In genomic region chr3:186095584-186096061, GRCh38 we compare ENCODE assay signal across 14 cellular contexts. TPM values are rescaled to one million over a fixed set of nuclear protein-coding genes. Genes with fewer than 3 reads are reported as not detected.
DNase-seq lines count a peak whose midpoint lies in the region; ATAC-seq, FAIRE-seq and TF ChIP-seq lines count a peak whose summit lies in the region.
"Had no signal": no experiment of that assay in that cellular context is flagged by ENCODE, and none has a peak within 500 bp of the region (broad histone marks: within the 10 kb centered on the region; RNA-seq: fewer than 3 reads in every experiment).

No MANE protein-coding gene starts in this region.

- 69 to 91% (median 79%) methylated on average over 8 of the region's 8 CpGs for WGBS in heart left ventricle, 4 donors
- WGBS in neuronal stem cell (ENCODE audit: extremely low coverage in 2 of 2, insufficient read length in 2 of 2, insufficient replicate concordance in 1 of 2), 2 donors: no CpG with 5 or more reads among the region's 8 CpGs

- DNase-seq in GM12891 (ENCODE audit: insufficient read length, low spot score) (no peak), SIG-M5 treated with dmso at 0.1 percent for 504 hours (lab: John Stamatoyannopoulos, UW; ENCODE audit: unreplicated experiment) (peak; percentile 72), heart left ventricle (no peak), neuronal stem cell (ENCODE audit: low spot score) (no peak), erythroblast (lab: John Stamatoyannopoulos, UW) (no peak), MG63 (no peak), frontal cortex (ENCODE audit: low spot score in 2 of 2) (no peak)
- DNase-seq: activated CD4-positive, alpha-beta T cell treated with anti-CD3 and anti-CD28 coated beads for 1 hour; DMS53; NCI-H1417 treated with DMSO at 0.1 percent for 48 hours; NCI-H69; SK-N-SH; uterus had no signal

- H2AFZ ChIP-seq in neuronal stem cell (ENCODE audit: low read length): no peak overlapping the region

- peaks cover 0 to 56% (median 25%) of the 10 kb centered on the region in 12 donors for H3K4me1 ChIP-seq in heart left ventricle
- H3K4me1 ChIP-seq in neuronal stem cell (ENCODE audit: control insufficient read depth in 2 of 2, insufficient read depth in 1 of 2, low read depth in 1 of 2, low read length in 2 of 2): peaks cover 26 to 37% of the 10 kb centered on the region in 2 donors
- H3K4me1 ChIP-seq: uterus had no signal

- peak overlapping the region; percentile 26 for H2AK5ac ChIP-seq in neuronal stem cell (ENCODE audit: low read depth, low read length)

- H3K23ac ChIP-seq in neuronal stem cell (ENCODE audit: low read depth, low read length, poor library complexity): no peak overlapping the region

- H3K27me3 ChIP-seq in heart left ventricle (no peaks in the 10 kb centered on the region), neuronal stem cell (ENCODE audit: control insufficient read depth in 3 of 3, insufficient read depth in 3 of 3, low read depth in 1 of 3, low read length in 3 of 3) (no peaks in the 10 kb centered on the region), MG63 (no peaks in the 10 kb centered on the region)
- H3K27me3 ChIP-seq: uterus had no signal

- no peaks in the 10 kb centered on the region for H3K79me1 ChIP-seq in neuronal stem cell (ENCODE audit: low read depth, low read length)

- H2BK5ac ChIP-seq in neuronal stem cell (ENCODE audit: low read length): no peak overlapping the region

- H4K8ac ChIP-seq in neuronal stem cell (ENCODE audit: low read depth, low read length): no peak overlapping the region

- TF ChIP-seq CTCF in heart left ventricle (IDR thresholded peaks at IDR 0.05): no peak

- no peak overlapping the region for H3K4me2 ChIP-seq in neuronal stem cell (ENCODE audit: insufficient read depth, low read length, poor library complexity, severe bottlenecking)
- H3K4me2 ChIP-seq: SK-N-SH had no signal

- no peak overlapping the region for H3K4ac ChIP-seq in neuronal stem cell (ENCODE audit: low read length)

- no peak overlapping the region for H4K91ac ChIP-seq in neuronal stem cell (ENCODE audit: low read depth, low read length, poor library complexity)

- H2BK12ac ChIP-seq in neuronal stem cell (ENCODE audit: low read length): no peak overlapping the region

- H3K18ac ChIP-seq in neuronal stem cell (ENCODE audit: low read length): peak overlapping the region; percentile 77

- no peak overlapping the region for H2BK120ac ChIP-seq in neuronal stem cell (ENCODE audit: low read depth, low read length)

- FAIRE-seq in GM12891 (lab: Jason Lieb, UNC): no peak
- FAIRE-seq in frontal cortex (lab: Jason Lieb, UNC): no peak

- H3K14ac ChIP-seq in neuronal stem cell (ENCODE audit: low read length): no peak overlapping the region

- H3K9me3 ChIP-seq in heart left ventricle (no peaks in the 10 kb centered on the region), neuronal stem cell (replicated peaks in 1 of 2; ENCODE audit: control insufficient read depth in 2 of 2, insufficient read depth in 1 of 2, low read depth in 1 of 2, low read length in 2 of 2) (no peaks in the 10 kb centered on the region), MG63 (no peaks in the 10 kb centered on the region)
- H3K9me3 ChIP-seq: SK-N-SH, uterus had no signal

- peak overlapping the region in 1 of 12 donors; percentile 7 for H3K4me3 ChIP-seq in heart left ventricle
- no peak overlapping the region for H3K4me3 ChIP-seq in neuronal stem cell (ENCODE audit: low read length in 2 of 2)
- no peak overlapping the region for H3K4me3 ChIP-seq in MG63
- H3K4me3 ChIP-seq: uterus had no signal

- intact Hi-C loops in heart left ventricle (cut with DNase I): loop anchor here in 1 of 10 donors (5.0 kb wide), 1 partner anchor 147 kb away; no protein-coding TSS in a partner anchor

- peak overlapping the region in 1 of 12 donors; percentile 57 for H3K27ac ChIP-seq in heart left ventricle
- H3K27ac ChIP-seq in neuronal stem cell (replicated peaks; ENCODE audit: low read length): peak overlapping the region; percentile 95
- H3K27ac ChIP-seq: uterus had no signal

- ATAC-seq in heart left ventricle (peak in 3 of 4 donors; percentile 33 to 49 (median 46)), SK-N-SH treated with all-trans-retinoic acid at 6 μM for 48 hours (no peak)

- no peak overlapping the region for H2BK15ac ChIP-seq in neuronal stem cell (ENCODE audit: low read length)

- H3K36me3 ChIP-seq in heart left ventricle: no peaks in the 10 kb centered on the region
- peaks cover 0 to 14% of the 10 kb centered on the region in 2 donors for H3K36me3 ChIP-seq in neuronal stem cell (replicated peaks in 1 of 2; ENCODE audit: control insufficient read depth in 2 of 2, insufficient read depth in 2 of 2, low read length in 2 of 2)
- H3K36me3 ChIP-seq in MG63: peaks cover 46% of the 10 kb centered on the region
- H3K36me3 ChIP-seq: uterus had no signal

- TF ChIP-seq POLR2A in GM12891 (IDR thresholded peaks at IDR 0.05; ENCODE audit: low read depth, low read length): no peak
- no peak for TF ChIP-seq POLR2A in heart left ventricle (IDR thresholded peaks at IDR 0.05)
- no peak for TF ChIP-seq POLR2A in erythroblast (IDR thresholded peaks at IDR 0.05; ENCODE audit: low read length)

- no peak overlapping the region for H3K9ac ChIP-seq in neuronal stem cell (ENCODE audit: low read depth, low read length, poor library complexity)
- H3K9ac ChIP-seq: SK-N-SH had no signal

TF ChIP-seq in GM12891, 5 proteins besides CTCF, POLR2A, EP300 and RAD21:
- TF ChIP-seq POU2F2 (IDR thresholded peaks at IDR 0.05; ENCODE audit: low read depth, low read length) (no peak), POLR2AphosphoS5 (IDR thresholded peaks at IDR 0.05; ENCODE audit: low read depth, low read length) (peak; percentile 34; the same call in 1 of the 2 replicates)

TF ChIP-seq in SK-N-SH treated with all-trans-retinoic acid at 6 μM for 48 hours, 23 proteins besides CTCF, POLR2A, EP300 and RAD21:
- TF ChIP-seq ZNF70 (CRISPR knock-in tag; IDR thresholded peaks at IDR 0.05): no peak
- no peak for TF ChIP-seq ZC3H10 (CRISPR knock-in tag; IDR thresholded peaks at IDR 0.05)
- no peak for TF ChIP-seq OSR1 (CRISPR knock-in tag; IDR thresholded peaks at IDR 0.05)
- no peak for TF ChIP-seq ZNF565 (CRISPR knock-in tag; conservative IDR thresholded peaks at IDR 0.05; ENCODE audit: low read depth)
- TF ChIP-seq TSHZ2 (CRISPR knock-in tag; IDR thresholded peaks at IDR 0.05): no peak
- no peak for TF ChIP-seq TOX (CRISPR knock-in tag; IDR thresholded peaks at IDR 0.05; ENCODE audit: borderline replicate concordance)
- TF ChIP-seq ZFP3 (CRISPR knock-in tag; IDR thresholded peaks at IDR 0.05): no peak
- TF ChIP-seq GLIS3 (CRISPR knock-in tag; IDR thresholded peaks at IDR 0.05): no peak
- no peak for TF ChIP-seq SNAI2 (CRISPR knock-in tag; IDR thresholded peaks at IDR 0.05)

RNA-seq across cellular contexts. Expression of gene ETV5, which starts 13.3 kb away (rescaled TPM):
- polyA plus RNA-seq in GM12891 (2012; ENCODE audit: low read depth, missing spikeins): 15.7 TPM
- total RNA-seq in heart left ventricle (10 to 100 TPM in 3 of 9 donors, 1 to 10 TPM in 6; 4.2 to 29.9 (median 6.9) TPM), frontal cortex (25.7 TPM)
- polyA plus RNA-seq in heart left ventricle: 1 to 10 TPM in 1 of 2 donors, under 1 TPM in 1; 0.65 to 7.5 TPM
- polyA plus RNA-seq in neuronal stem cell (2013, experiment 1 of 2): 60.7 TPM
- 60.9 TPM for polyA plus RNA-seq in neuronal stem cell (2013, experiment 2 of 2)
- 21.8 and 36.4 TPM in 2 replicates for total RNA-seq in MG63 (2014; rRNA removed; shearing (Covaris generic); ENCODE audit: low replicate concordance)
